ENCODE assay signal across 14 cellular contexts in the genomic region with DNA sequence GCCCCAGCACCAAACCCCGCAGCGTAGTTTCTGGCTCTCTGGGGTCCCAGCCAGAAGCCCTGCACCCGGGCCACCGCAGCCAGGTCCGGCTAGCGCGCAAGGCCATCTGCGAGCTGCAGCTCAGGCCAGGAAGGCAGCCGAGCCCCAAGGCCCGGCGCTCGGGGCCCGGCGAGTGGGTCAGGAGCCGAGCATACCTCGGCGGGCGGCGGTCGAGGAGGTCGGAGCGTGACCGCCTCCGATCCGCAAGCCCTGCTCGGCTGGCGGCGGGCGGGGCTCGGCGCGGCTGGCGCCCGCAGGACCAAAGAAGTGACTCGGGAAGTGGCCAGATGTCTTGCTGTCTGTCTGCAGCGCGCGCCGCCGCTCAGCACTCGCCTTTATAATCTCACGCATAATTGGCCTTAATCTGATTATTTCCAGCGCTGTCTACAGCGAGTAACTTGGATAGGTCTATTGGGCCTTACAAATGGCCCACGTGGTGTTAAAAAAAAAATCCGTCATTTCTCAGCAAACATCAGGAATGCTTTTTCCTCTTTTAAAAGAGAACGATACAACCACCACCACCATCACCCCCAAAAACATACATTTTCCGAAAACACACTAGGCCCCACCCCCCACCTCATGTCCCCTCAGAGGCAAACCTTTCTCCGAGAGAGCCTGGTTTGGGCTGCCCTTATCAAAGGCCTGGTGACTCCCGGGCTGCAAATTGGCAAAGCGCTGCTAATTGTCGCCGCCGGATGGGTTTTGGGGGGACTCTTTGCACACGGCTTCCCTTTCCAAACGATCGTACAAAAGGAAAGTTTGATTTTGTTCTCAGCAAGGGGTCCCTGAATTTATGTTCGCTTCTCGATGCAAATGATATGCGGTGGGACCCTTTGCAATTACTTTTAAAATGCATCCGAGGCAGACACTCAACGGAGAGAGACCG. TPM values are rescaled to one million over a fixed set of nuclear protein-coding genes. Genes with fewer than 3 reads are reported as not detected.
A peak's percentile ranks its signal among the peaks of the same experiment; 100 is the strongest.
DNase-seq lines count a peak whose midpoint lies in the region; ATAC-seq and TF ChIP-seq lines count a peak whose summit lies in the region.
"Had no signal": no experiment of that assay in that cellular context is flagged by ENCODE, and none has a peak within 500 bp of the region (broad histone marks: within the 10 kb centered on the region; RNA-seq: fewer than 3 reads in every experiment).

A gene (minus strand): TSS at position 349 of the 925 bp plus-strand sequence. CDS start 649 bp downstream, outside the sequence.

- H4K20me1 ChIP-seq in SK-N-SH (ENCODE audit: insufficient read depth), result no peaks in the 10 kb centered on the region

- H3K4me3 ChIP-seq in SK-N-SH (ENCODE audit: low read depth in 2 of 2, low read length in 1 of 2) (peak within 1 kb of the TSS in 1 of 2 experiments; percentile 44; a peak in 3 of 4 replicates), suprapubic skin (peak within 1 kb of the TSS; percentile 26)

- H3F3A ChIP-seq in SK-N-SH (replicated peaks; ENCODE audit: insufficient read depth), result no peaks in the 10 kb centered on the region

- H3K9me2 ChIP-seq in SK-N-SH, result no peaks in the 10 kb centered on the region

- no peak for TF ChIP-seq CTCF in SK-N-SH (IDR thresholded peaks at IDR 0.05)
- no peak for TF ChIP-seq CTCF in suprapubic skin (IDR thresholded peaks at IDR 0.05)

- peak within 1 kb of the TSS; percentile 23 for H3K4me3 Mint-ChIP-seq in activated naive CD8-positive, alpha-beta T cell
- no peak within 1 kb of the TSS for H3K4me3 Mint-ChIP-seq in activated naive CD8-positive, alpha-beta T cell treated with anti-CD3 and anti-CD28 coated beads for 36 hours
- H3K4me3 Mint-ChIP-seq: activated CD4-positive, alpha-beta T cell treated with anti-CD3 and anti-CD28 coated beads for 36 hours had no signal

- TF ChIP-seq POLR2A in suprapubic skin (IDR thresholded peaks at IDR 0.05), result no peak

- H3K27me3 ChIP-seq in SK-N-SH (ENCODE audit: insufficient read depth) (peaks cover 72% of the 10 kb centered on the region), suprapubic skin (peaks cover 95% of the 10 kb centered on the region)

- no peaks in the 10 kb centered on the region for H3K36me3 Mint-ChIP-seq in activated naive CD8-positive, alpha-beta T cell
- no peaks in the 10 kb centered on the region for H3K36me3 Mint-ChIP-seq in activated naive CD8-positive, alpha-beta T cell treated with anti-CD3 and anti-CD28 coated beads for 36 hours

- DNase-seq in activated naive CD8-positive, alpha-beta T cell treated with anti-CD3 and anti-CD28 coated beads for 36 hours, result no peak
- DNase-seq in SK-N-SH (peak; percentile 80), islet precursor cell (peak; percentile 57), suprapubic skin (ENCODE audit: low spot score in 2 of 2) (no peak), NCI-H128 (lab: John Stamatoyannopoulos, UW; ENCODE audit: unreplicated experiment) (no peak), midbrain (lab: John Stamatoyannopoulos, UW) (no peak)
- DNase-seq: activated CD4-positive, alpha-beta T cell treated with anti-CD3 and anti-CD28 coated beads for 36 hours; left ventricle myocardium superior; NCI-H187 treated with DMSO at 0.1 percent for 48 hours had no signal

- H3K27ac ChIP-seq in SK-N-SH (ENCODE audit: low read depth in 2 of 2, low read length in 1 of 2), result peak within 1 kb of the TSS in 1 of 2 experiments; percentile 84; a peak in 2 of 4 replicates
- H3K27ac ChIP-seq in suprapubic skin, result no peak within 1 kb of the TSS

- no peaks in the 10 kb centered on the region for H3K9me3 ChIP-seq in SK-N-SH
- H3K9me3 ChIP-seq in suprapubic skin, result no peaks in the 10 kb centered on the region

- H3K79me2 ChIP-seq in SK-N-SH (ENCODE audit: insufficient read depth), result no peaks in the 10 kb centered on the region

- H3K9ac ChIP-seq in SK-N-SH, result no peak within 1 kb of the TSS

- H3K4me1 Mint-ChIP-seq in activated naive CD8-positive, alpha-beta T cell (ENCODE audit: low read depth), result peaks cover 17% of the 10 kb centered on the region
- peaks cover 5% of the 10 kb centered on the region for H3K4me1 Mint-ChIP-seq in activated naive CD8-positive, alpha-beta T cell treated with anti-CD3 and anti-CD28 coated beads for 36 hours

- H3K36me3 ChIP-seq in SK-N-SH (replicated peaks in 1 of 2; ENCODE audit: control insufficient read depth in 1 of 2, insufficient read depth in 2 of 2, low read length in 1 of 2) (no peaks in the 10 kb centered on the region), suprapubic skin (no peaks in the 10 kb centered on the region)

- no peak within 1 kb of the TSS for H3K27ac Mint-ChIP-seq in activated naive CD8-positive, alpha-beta T cell
- H3K27ac Mint-ChIP-seq in activated naive CD8-positive, alpha-beta T cell treated with anti-CD3 and anti-CD28 coated beads for 36 hours, result no peak within 1 kb of the TSS
- H3K27ac Mint-ChIP-seq: activated CD4-positive, alpha-beta T cell treated with anti-CD3 and anti-CD28 coated beads for 36 hours had no signal

- peaks cover 0 to 28% of the 10 kb centered on the region in 2 experiments; a peak in 1 of 4 replicates for H3K4me1 ChIP-seq in SK-N-SH (ENCODE audit: control insufficient read depth in 1 of 2, insufficient read depth in 2 of 2, low read depth in 1 of 2, low read length in 1 of 2)
- peaks cover 31% of the 10 kb centered on the region for H3K4me1 ChIP-seq in suprapubic skin

- H2AFZ ChIP-seq in SK-N-SH (ENCODE audit: low read depth), result no peak within 1 kb of the TSS

- POLR2A ChIA-PET in SK-N-SH (lab: Yijun Ruan, JAX), result interaction anchor here (0.9 to 1.0 kb wide), 2 partner anchors 13 to 37 kb away, joined by 3 read pairs; no protein-coding TSS in a partner anchor

- CTCF ChIA-PET in SK-N-SH (lab: Yijun Ruan, JAX), result interaction anchor here (0.8 to 2.3 kb wide), 10 partner anchors 9 to 740 kb away, joined by 3 to 13 read pairs (median 4); no protein-coding TSS in a partner anchor

- no peak for TF ChIP-seq EP300 in SK-N-SH (IDR thresholded peaks at IDR 0.05; ENCODE audit: borderline replicate concordance in 1 of 2, low read depth in 1 of 2, low read length in 1 of 2)
- no peak for TF ChIP-seq EP300 in suprapubic skin (IDR thresholded peaks at IDR 0.05)

- H3K9me3 Mint-ChIP-seq in activated naive CD8-positive, alpha-beta T cell (ENCODE audit: low read depth), result no peaks in the 10 kb centered on the region
- no peaks in the 10 kb centered on the region for H3K9me3 Mint-ChIP-seq in activated naive CD8-positive, alpha-beta T cell treated with anti-CD3 and anti-CD28 coated beads for 36 hours

- peak within 1 kb of the TSS; percentile 75; the same call in 1 of the 2 replicates for H3K4me2 ChIP-seq in SK-N-SH

- TF ChIP-seq RAD21 in SK-N-SH (IDR thresholded peaks at IDR 0.05; ENCODE audit: low read length), result no peak

- no peak for ATAC-seq in HG02870 (IDR thresholded peaks at IDR 0.05; ENCODE audit: unreplicated experiment)
- ATAC-seq: activated CD4-positive, alpha-beta T cell treated with anti-CD3 and anti-CD28 coated beads for 36 hours; left ventricle myocardium superior had no signal

- H3K27me3 Mint-ChIP-seq in activated naive CD8-positive, alpha-beta T cell, result peaks cover 53% of the 10 kb centered on the region
- peaks cover 92% of the 10 kb centered on the region for H3K27me3 Mint-ChIP-seq in activated naive CD8-positive, alpha-beta T cell treated with anti-CD3 and anti-CD28 coated beads for 36 hours

- 11% methylated on average over 38 of the region's 63 CpGs for WGBS in SK-N-SH (ENCODE audit: low lambda C conversion rate)
- 6% methylated on average over 44 of the region's 63 CpGs for WGBS in suprapubic skin

TF ChIP-seq in SK-N-SH, 30 proteins besides CTCF, POLR2A, EP300 and RAD21:
- TF ChIP-seq GATA2 (CRISPR knock-in tag; IDR thresholded peaks at IDR 0.05) (no peak; the same call in 1 of the 2 replicates), EZH2phosphoT487 (IDR thresholded peaks at IDR 0.05; ENCODE audit: borderline replicate concordance, low read depth) (peak; percentile 29; the same call in 1 of the 2 replicates), FOXJ3 (CRISPR knock-in tag; IDR thresholded peaks at IDR 0.05) (no peak), FOSL2 (IDR thresholded peaks at IDR 0.05; ENCODE audit: borderline replicate concordance, low read depth) (no peak), MXI1 (IDR thresholded peaks at IDR 0.05; ENCODE audit: low read depth, low read length) (peak; percentile 60; the same call in 1 of the 2 replicates), RCOR1 (IDR thresholded peaks at IDR 0.05; ENCODE audit: low read length) (peak; percentile 59; the same call in 1 of the 2 replicates)
- TF ChIP-seq, protein P1, sequence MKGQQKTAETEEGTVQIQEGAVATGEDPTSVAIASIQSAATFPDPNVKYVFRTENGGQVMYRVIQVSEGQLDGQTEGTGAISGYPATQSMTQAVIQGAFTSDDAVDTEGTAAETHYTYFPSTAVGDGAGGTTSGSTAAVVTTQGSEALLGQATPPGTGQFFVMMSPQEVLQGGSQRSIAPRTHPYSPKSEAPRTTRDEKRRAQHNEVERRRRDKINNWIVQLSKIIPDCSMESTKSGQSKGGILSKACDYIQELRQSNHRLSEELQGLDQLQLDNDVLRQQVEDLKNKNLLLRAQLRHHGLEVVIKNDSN (IDR thresholded peaks at IDR 0.05; ENCODE audit: borderline replicate concordance, low read depth), result peak; percentile 32; the same call in 1 of the 2 replicates

RNA-seq across cellular contexts. Expression of the gene that starts here (rescaled TPM):
- not detected for total RNA-seq in activated naive CD8-positive, alpha-beta T cell treated with anti-CD3 and anti-CD28 coated beads for 36 hours
- polyA plus RNA-seq in SK-N-SH (2012; rRNA removed), result 0.11 TPM in 1 of 2 replicates, not detected in the other
- 0.10 and 0.16 TPM in 2 replicates for polyA plus RNA-seq in SK-N-SH (2012; cell fraction: cytosol; rRNA removed)
- polyA plus RNA-seq in SK-N-SH (2012; cell fraction: nucleus; rRNA removed), result 0.08 and 0.15 TPM in 2 replicates
- 1 to 10 TPM in 1 of 4 donors, not detected in 3; 1.2 TPM for total RNA-seq in suprapubic skin
- total RNA-seq: activated CD4-positive, alpha-beta T cell treated with anti-CD3 and anti-CD28 coated beads for 36 hours; astrocyte; glomerular endothelial cell; left ventricle myocardium superior; omental fat pad had no signal

Comparison
In these comparisons a context has a peak if more than half of its experiments do, and no peak if none do; other contexts are left out.
1. Peak in DNase-seq and H3K4me2 ChIP-seq in SK-N-SH; RNA of the gene not detected or under 1 TPM.